ENCODE assay signal across 19 cellular contexts in the genomic region with DNA sequence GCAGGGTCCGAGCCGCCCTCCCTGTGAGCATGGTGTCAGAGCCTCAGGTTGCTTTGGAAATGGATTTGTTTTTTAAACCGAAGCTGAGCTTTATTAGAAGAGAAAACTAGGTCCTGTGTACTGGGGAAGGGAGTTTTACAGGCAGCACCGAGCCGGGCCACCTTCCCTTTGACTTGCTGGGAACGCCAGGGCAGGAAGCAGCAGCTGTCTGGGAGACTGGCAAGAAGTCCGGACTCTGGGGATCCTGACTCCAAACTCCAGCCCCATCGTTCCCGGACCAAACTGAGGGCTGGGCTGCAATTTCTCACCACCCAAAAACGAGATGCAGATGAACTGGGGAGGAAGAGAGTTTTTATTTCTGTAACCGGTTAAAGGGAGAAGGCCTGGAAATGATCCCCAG.
"Had no signal": no experiment of that assay in that cellular context is flagged by ENCODE, and none has a peak within 500 bp of the region (broad histone marks: within the 10 kb centered on the region; RNA-seq: fewer than 3 reads in every experiment).

No MANE protein-coding gene starts in this region.

- H3K27me3 ChIP-seq: body of pancreas had no signal

- ATAC-seq: activated T-cell treated with anti-CD3 and anti-CD28 coated beads, Interleukin-2, amount 50 U/mL, for 4 hours; body of pancreas; left colon; natural killer cell treated with Interleukin-12 subunit alpha and Interleukin-12 subunit beta and Interleukin-15 and Interleukin-18, amount 100 ng/mL, for 72 hours; T-cell had no signal

- H3K27ac ChIP-seq: body of pancreas, coronary artery, esophagus squamous epithelium, prostate gland, thoracic aorta had no signal

- H3K36me3 Mint-ChIP-seq: activated naive CD8-positive, alpha-beta T cell; T-cell had no signal

- H3K36me3 ChIP-seq: esophagus squamous epithelium, prostate gland, thoracic aorta had no signal

- H3K4me3 ChIP-seq: body of pancreas, coronary artery, esophagus squamous epithelium, prostate gland, thoracic aorta had no signal

- H3K4me3 Mint-ChIP-seq: activated naive CD8-positive, alpha-beta T cell; activated T-cell treated with anti-CD3 and anti-CD28 coated beads, Interleukin-2, amount 50 U/mL, for 4 hours; natural killer cell treated with Interleukin-12 subunit alpha and Interleukin-12 subunit beta and Interleukin-15 and Interleukin-18, amount 100 ng/mL, for 72 hours; T-cell had no signal

- DNase-seq: activated CD4-positive, alpha-beta T cell treated with anti-CD3 and anti-CD28 coated beads, Interleukin-2, amount 50 U/mL, for 4 hours; activated CD4-positive, CD25-positive, alpha-beta regulatory T cell treated with anti-CD3 and anti-CD28 coated beads, Interleukin-2, amount 50 U/mL, for 72 hours; activated effector memory CD4-positive, alpha-beta T cell treated with anti-CD3 and anti-CD28 coated beads, Interleukin-2, amount 50 U/mL, for 16 hours; activated T-cell treated with anti-CD3 and anti-CD28 coated beads, Interleukin-2, amount 50 U/mL, for 4 hours; amygdala; body of pancreas; central memory CD4-positive, alpha-beta T cell; effector CD4-positive, alpha-beta T cell; esophagus squamous epithelium; left colon; SK-N-SH; stimulated activated CD4-positive, alpha-beta T cell treated with anti-CD3 and anti-CD28 coated beads, Interleukin-1b, Interleukin-23, amount 100 ng/mL, for 48 hours; T-cell; T-helper 9 cell had no signal

- H3K9ac ChIP-seq: SK-N-SH had no signal

- H3K4me1 Mint-ChIP-seq: T-cell had no signal

- H3K4me2 ChIP-seq: SK-N-SH had no signal

- H3K9me3 ChIP-seq: prostate gland, SK-N-SH had no signal

- H3K27ac Mint-ChIP-seq: activated naive CD8-positive, alpha-beta T cell; natural killer cell treated with Interleukin-12 subunit alpha and Interleukin-12 subunit beta and Interleukin-15 and Interleukin-18, amount 100 ng/mL, for 72 hours; T-cell had no signal

- H3K4me1 ChIP-seq: body of pancreas, esophagus squamous epithelium, prostate gland had no signal
